ENCODE assay signal across 20 cellular contexts in genomic region chr16:70728145-70728544, GRCh38. TPM values are rescaled to one million over a fixed set of nuclear protein-coding genes. Genes with fewer than 3 reads are reported as not detected.
DNase-seq lines count a peak whose midpoint lies in the region; ATAC-seq and TF ChIP-seq lines count a peak whose summit lies in the region.
"Had no signal": no experiment of that assay in that cellular context is flagged by ENCODE, and none has a peak within 500 bp of the region (broad histone marks: within the 10 kb centered on the region; RNA-seq: fewer than 3 reads in every experiment).

No MANE protein-coding gene starts in this region.

- intact Hi-C loops in sciatic nerve (cut with DNase I), result no loop called here

- H3K4me1 ChIP-seq in BLaER1 treated with 17β-estradiol and CSF1 and Interleukin-3, amounts not matched to agents 10 nM and 100 nM, result peaks cover 16 to 34% (median 18%) of the 10 kb centered on the region in 10 experiments
- H3K4me1 ChIP-seq in foreskin keratinocyte, result no peaks in the 10 kb centered on the region

- no peak for ATAC-seq in foreskin keratinocyte
- no peak for ATAC-seq in sciatic nerve
- ATAC-seq in HG03159 (IDR thresholded peaks at IDR 0.05; ENCODE audit: unreplicated experiment), result no peak
- ATAC-seq: SK-N-SH treated with all-trans-retinoic acid at 6 μM for 48 hours had no signal

- H4K20me1 ChIP-seq in BLaER1 treated with 17β-estradiol and CSF1 and Interleukin-3, amounts not matched to agents 10 nM and 100 nM, result peaks cover 0 to 100% (median 12%) of the 10 kb centered on the region in 11 experiments; a peak in 13 of 22 replicates

- H3K4me3 ChIP-seq in BLaER1 treated with 17β-estradiol and CSF1 and Interleukin-3, amounts not matched to agents 10 nM and 100 nM, result no peak overlapping the region

- peak overlapping the region; percentile 55 to 100 (median 74) for H3K27ac Mint-ChIP-seq in nephron
- H3K27ac Mint-ChIP-seq: HFFc6 had no signal

- H3K27me3 ChIP-seq in BLaER1 treated with 17β-estradiol and CSF1 and Interleukin-3, amounts not matched to agents 10 nM and 100 nM, result no peaks in the 10 kb centered on the region
- no peaks in the 10 kb centered on the region for H3K27me3 ChIP-seq in foreskin keratinocyte

- H3K4me3 Mint-ChIP-seq in nephron, result no peak overlapping the region
- H3K4me3 Mint-ChIP-seq: HFFc6 had no signal

- in situ Hi-C loops in KBM-7 (cut with MboI; ENCODE audit: low pct_unique_long_range_greater_than_20kb, low sequenced_read_pairs), result no loop called here

- peak overlapping the region; percentile 9 to 68 (median 45); a peak in 20 of 22 replicates for H3K4me2 ChIP-seq in BLaER1 treated with 17β-estradiol and CSF1 and Interleukin-3, amounts not matched to agents 10 nM and 100 nM

- no peaks in the 10 kb centered on the region for H3K9me3 ChIP-seq in BLaER1 treated with 17β-estradiol and CSF1 and Interleukin-3, amounts not matched to agents 10 nM and 100 nM (replicated peaks in 1 of 11)

- TF ChIP-seq CTCF in nephron (IDR thresholded peaks at IDR 0.05; ENCODE audit: unreplicated experiment in 3 of 3) (no peak), foreskin keratinocyte (conservative IDR thresholded peaks at IDR 0.05) (no peak)

- H3K4me1 Mint-ChIP-seq in nephron, result peaks cover 74% of the 10 kb centered on the region

- peak; percentile 57 for DNase-seq in KBM-7
- peak; percentile 32 for DNase-seq in UCSD-AML1 (lab: John Stamatoyannopoulos, UW; ENCODE audit: unreplicated experiment)
- DNase-seq in foreskin keratinocyte, result no peak
- no peak for DNase-seq in sciatic nerve (ENCODE audit: low spot score)
- no peak for DNase-seq in OCI-M2 (lab: John Stamatoyannopoulos, UW; ENCODE audit: unreplicated experiment)
- DNase-seq: Calu3; CD4-positive, CD25-positive, alpha-beta regulatory T cell; DMS53; HFFc6; Karpas-422; MM.1S; NCI-H1417 treated with DMSO at 0.1 percent for 48 hours; NCI-H2029; NCI-H2171; NCI-H510A; SHP77 had no signal

- H3K9me3 Mint-ChIP-seq in nephron, result no peaks in the 10 kb centered on the region
- H3K9me3 Mint-ChIP-seq: CD4-positive, CD25-positive, alpha-beta regulatory T cell; HFFc6 had no signal

- no peak overlapping the region for H3K9ac ChIP-seq in BLaER1 treated with 17β-estradiol and CSF1 and Interleukin-3, amounts not matched to agents 10 nM and 100 nM

- peaks cover 26 to 100% (median 73%) of the 10 kb centered on the region in 11 experiments for H3K36me3 ChIP-seq in BLaER1 treated with 17β-estradiol and CSF1 and Interleukin-3, amounts not matched to agents 10 nM and 100 nM

- no peak overlapping the region for H3K27ac ChIP-seq in BLaER1 treated with 17β-estradiol and CSF1 and Interleukin-3, amounts not matched to agents 10 nM and 100 nM
- no peak overlapping the region for H3K27ac ChIP-seq in foreskin keratinocyte

- H3K36me3 Mint-ChIP-seq in nephron (ENCODE audit: low read depth), result peaks cover 34% of the 10 kb centered on the region

- peaks cover 4% of the 10 kb centered on the region for H3K27me3 Mint-ChIP-seq in nephron (ENCODE audit: low read depth)
- H3K27me3 Mint-ChIP-seq: CD4-positive, CD25-positive, alpha-beta regulatory T cell had no signal

RNA-seq across cellular contexts. Expression of gene MTSS2, which starts 42.3 kb away (rescaled TPM):
- 31.0 and 40.9 TPM in 2 replicates for total RNA-seq in foreskin keratinocyte
- 12.5 and 17.4 TPM in 2 replicates for polyA plus RNA-seq in foreskin keratinocyte
- 75.9 TPM for total RNA-seq in sciatic nerve
- polyA plus RNA-seq: CD4-positive, CD25-positive, alpha-beta regulatory T cell had no signal

Comparison
In these comparisons a context has a peak if more than half of its experiments do, and no peak if none do; other contexts are left out.
1. DNase-seq: peak in KBM-7 (single experiment) and UCSD-AML1 (single experiment); none in foreskin keratinocyte (0 of 2), sciatic nerve (single experiment) and OCI-M2 (single experiment).